In genomic region chr4:35325908-35326453, GRCh38 we compare ENCODE assay signal across 34 cellular contexts.
"Had no signal": no experiment of that assay in that cellular context is flagged by ENCODE, and none has a peak within 500 bp of the region (broad histone marks: within the 10 kb centered on the region; RNA-seq: fewer than 3 reads in every experiment).

No MANE protein-coding gene starts in this region.

- H2AFZ ChIP-seq: PC-9 had no signal

- H3K27ac ChIP-seq: PC-9, RWPE1, WERI-Rb-1 had no signal

- H3K4me3 ChIP-seq: PC-9 had no signal

- H3K36me3 ChIP-seq: WERI-Rb-1 had no signal

- H3K27ac Mint-ChIP-seq: activated CD4-positive, alpha-beta memory T cell treated with anti-CD3 and anti-CD28 coated beads, Interleukin-2, amount 10 ng/mL, durations not matched to agents 7 days and 5 days; activated CD8-positive, alpha-beta memory T cell treated with anti-CD3 and anti-CD28 coated beads, Interleukin-2, amount 10 ng/mL, durations not matched to agents 7 days and 5 days; activated naive CD4-positive, alpha-beta T cell treated with anti-CD3 and anti-CD28 coated beads, Interleukin-2, amount 10 ng/mL, durations not matched to agents 7 days and 5 days; activated naive CD8-positive, alpha-beta T cell; activated naive CD8-positive, alpha-beta T cell treated with anti-CD3 and anti-CD28 coated beads, Interleukin-2, amount 50 U/mL, for 24 hours; brain had no signal

- H3K27me3 Mint-ChIP-seq: activated CD4-positive, alpha-beta memory T cell treated with anti-CD3 and anti-CD28 coated beads, Interleukin-2, amount 10 ng/mL, durations not matched to agents 7 days and 5 days; activated CD8-positive, alpha-beta memory T cell treated with anti-CD3 and anti-CD28 coated beads, Interleukin-2, amount 10 ng/mL, durations not matched to agents 7 days and 5 days; activated naive CD4-positive, alpha-beta T cell treated with anti-CD3 and anti-CD28 coated beads, Interleukin-2, amount 10 ng/mL, durations not matched to agents 7 days and 5 days; activated naive CD8-positive, alpha-beta T cell; activated naive CD8-positive, alpha-beta T cell treated with anti-CD3 and anti-CD28 coated beads, Interleukin-2, amount 50 U/mL, for 24 hours; brain had no signal

- FAIRE-seq: bronchial epithelial cell, RCC 7860 had no signal

- DNase-seq: activated CD4-positive, alpha-beta memory T cell treated with anti-CD3 and anti-CD28 coated beads, Interleukin-2, amount 10 ng/mL, durations not matched to agents 7 days and 5 days; activated CD4-positive, alpha-beta T cell treated with anti-CD3 and anti-CD28 coated beads for 1 hour; activated CD4-positive, alpha-beta T cell treated with anti-CD3 and anti-CD28 coated beads for 48 hours; activated CD4-positive, CD25-positive, alpha-beta regulatory T cell; activated CD8-positive, alpha-beta memory T cell treated with anti-CD3 and anti-CD28 coated beads for 24 hours; activated CD8-positive, alpha-beta memory T cell treated with anti-CD3 and anti-CD28 coated beads, Interleukin-2, amount 10 ng/mL, durations not matched to agents 7 days and 5 days; activated CD8-positive, alpha-beta memory T cell treated with anti-CD3 and anti-CD28 coated beads, Interleukin-2, amount 50 U/mL, for 48 hours; activated effector memory CD4-positive, alpha-beta T cell treated with Interleukin-2 at 50 U/mL for 16 hours; activated naive CD4-positive, alpha-beta T cell treated with anti-CD3 and anti-CD28 coated beads, Interleukin-2, amount 10 ng/mL, durations not matched to agents 7 days and 5 days; activated naive CD8-positive, alpha-beta T cell treated with anti-CD3 and anti-CD28 coated beads, Interleukin-2, amount 50 U/mL, for 24 hours; activated T-cell treated with anti-CD3 and anti-CD28 coated beads, Interleukin-2, amount 50 U/mL, for 48 hours; anterior cingulate cortex; caudate nucleus; cerebellar nuclear complex; NCI-H1048; NCI-H1105 treated with DMSO at 0.1 percent for 48 hours; NCI-H1436; NCI-H1694 treated with DMSO at 0.1 percent for 48 hours; NCI-H2029; NCI-H2107; NCI-H2171 treated with DMSO at 0.1 percent for 48 hours; NCI-H226; NCI-H524 treated with DMSO at 0.1 percent for 48 hours; PC-9; SIG-M5; T1000; WERI-Rb-1 had no signal

- H3K4me3 Mint-ChIP-seq: activated CD4-positive, alpha-beta memory T cell treated with anti-CD3 and anti-CD28 coated beads, Interleukin-2, amount 10 ng/mL, durations not matched to agents 7 days and 5 days; activated CD8-positive, alpha-beta memory T cell treated with anti-CD3 and anti-CD28 coated beads, Interleukin-2, amount 10 ng/mL, durations not matched to agents 7 days and 5 days; activated naive CD4-positive, alpha-beta T cell treated with anti-CD3 and anti-CD28 coated beads, Interleukin-2, amount 10 ng/mL, durations not matched to agents 7 days and 5 days; activated naive CD8-positive, alpha-beta T cell; activated naive CD8-positive, alpha-beta T cell treated with anti-CD3 and anti-CD28 coated beads, Interleukin-2, amount 50 U/mL, for 24 hours; brain had no signal

- H3K36me3 Mint-ChIP-seq: activated CD8-positive, alpha-beta memory T cell treated with anti-CD3 and anti-CD28 coated beads, Interleukin-2, amount 10 ng/mL, durations not matched to agents 7 days and 5 days; activated naive CD4-positive, alpha-beta T cell treated with anti-CD3 and anti-CD28 coated beads, Interleukin-2, amount 10 ng/mL, durations not matched to agents 7 days and 5 days; activated naive CD8-positive, alpha-beta T cell; brain had no signal

- H3K4me1 Mint-ChIP-seq: activated CD4-positive, alpha-beta memory T cell treated with anti-CD3 and anti-CD28 coated beads, Interleukin-2, amount 10 ng/mL, durations not matched to agents 7 days and 5 days; activated CD8-positive, alpha-beta memory T cell treated with anti-CD3 and anti-CD28 coated beads, Interleukin-2, amount 10 ng/mL, durations not matched to agents 7 days and 5 days; activated naive CD4-positive, alpha-beta T cell treated with anti-CD3 and anti-CD28 coated beads, Interleukin-2, amount 10 ng/mL, durations not matched to agents 7 days and 5 days; activated naive CD8-positive, alpha-beta T cell treated with anti-CD3 and anti-CD28 coated beads, Interleukin-2, amount 50 U/mL, for 24 hours; brain had no signal

- H3K9me3 Mint-ChIP-seq: activated CD4-positive, alpha-beta memory T cell treated with anti-CD3 and anti-CD28 coated beads, Interleukin-2, amount 10 ng/mL, durations not matched to agents 7 days and 5 days; activated naive CD4-positive, alpha-beta T cell treated with anti-CD3 and anti-CD28 coated beads, Interleukin-2, amount 10 ng/mL, durations not matched to agents 7 days and 5 days had no signal

- ATAC-seq: activated CD8-positive, alpha-beta memory T cell treated with anti-CD3 and anti-CD28 coated beads, Interleukin-2, amount 10 ng/mL, durations not matched to agents 7 days and 5 days; activated naive CD8-positive, alpha-beta T cell treated with anti-CD3 and anti-CD28 coated beads, Interleukin-2, amount 50 U/mL, for 24 hours; Right ventricle myocardium inferior; SK-N-SH treated with all-trans-retinoic acid at 6 μM for 48 hours had no signal

- H3K4me2 ChIP-seq: PC-9 had no signal
